ENCODE assay signal across 17 cellular contexts in the genomic region with DNA sequence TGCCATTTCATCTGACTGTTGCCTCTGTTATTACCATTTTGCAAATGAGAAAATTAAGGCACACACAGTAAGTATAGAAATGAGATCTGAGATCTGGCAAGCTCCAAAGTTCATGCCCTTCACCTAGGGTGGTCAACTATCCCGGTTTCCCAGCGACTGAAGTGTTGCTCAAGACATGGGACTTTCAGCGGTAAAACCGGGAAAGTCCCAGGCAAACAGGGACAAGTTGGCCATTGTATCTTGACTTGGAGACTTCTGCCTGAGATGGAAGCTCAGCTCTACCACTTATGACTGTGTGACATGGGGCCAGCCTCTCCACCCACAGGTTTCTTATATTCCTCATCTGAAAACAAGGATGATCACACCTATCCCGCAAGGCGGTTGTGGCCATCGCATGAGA.
"Had no signal": no experiment of that assay in that cellular context is flagged by ENCODE, and none has a peak within 500 bp of the region (broad histone marks: within the 10 kb centered on the region; RNA-seq: fewer than 3 reads in every experiment).

No MANE protein-coding gene starts in this region.

- DNase-seq: KBM-7, NCI-H1092, NCI-H1105 treated with DMSO at 0.1 percent for 48 hours, NCI-H1417 treated with DMSO at 0.1 percent for 48 hours, NCI-H146, NCI-H1694 treated with DMSO at 0.1 percent for 48 hours, NCI-H1930, NCI-H2081, NCI-H2107, NCI-H2227 treated with DMSO at 0.1 percent for 48 hours, NCI-H524, NCI-H526 treated with DMSO at 0.1 percent for 48 hours, NCI-H748 treated with DMSO at 0.1 percent for 48 hours, SHP77 had no signal

- ATAC-seq: SK-N-SH treated with all-trans-retinoic acid at 6 μM for 48 hours had no signal

- H3K27ac ChIP-seq: RWPE1 had no signal

- FAIRE-seq: RCC 7860 had no signal
